Comparison of ENCODE assay signal across 7 cellular contexts in genomic region chr5:2038337-2039179, GRCh38.
DNase-seq lines count a peak whose midpoint lies in the region; ATAC-seq, FAIRE-seq and TF ChIP-seq lines count a peak whose summit lies in the region.

No MANE protein-coding gene starts in this region.

- peak overlapping the region; percentile 58 for H3K4me3 Mint-ChIP-seq in chondrocyte (ENCODE audit: unreplicated experiment)

- no peak overlapping the region for H3K27ac Mint-ChIP-seq in chondrocyte (ENCODE audit: unreplicated experiment)

- no peaks in the 10 kb centered on the region for H3K9me3 Mint-ChIP-seq in chondrocyte (ENCODE audit: low read depth)

- TF ChIP-seq CTCF in chondrocyte (IDR thresholded peaks at IDR 0.05), result peak; percentile 87

- no peak for FAIRE-seq in GM18507 (lab: Jason Lieb, UNC)

- no peaks in the 10 kb centered on the region for H3K36me3 Mint-ChIP-seq in chondrocyte (ENCODE audit: low read depth)

- H3K27me3 Mint-ChIP-seq in chondrocyte (ENCODE audit: low read depth), result peaks cover 28% of the 10 kb centered on the region

- ATAC-seq in HG02763 (IDR thresholded peaks at IDR 0.05; ENCODE audit: unreplicated experiment) (peak; percentile 92), left lobe of liver (peak; percentile 100)

- H3K4me1 Mint-ChIP-seq in chondrocyte (ENCODE audit: low read depth), result no peaks in the 10 kb centered on the region

- DNase-seq in GM18507 (ENCODE audit: extremely low spot score, insufficient read length, low read depth), result peak; percentile 62
- DNase-seq in NCI-H1930 (lab: John Stamatoyannopoulos, UW), result peak; percentile 70 to 88
- peak; percentile 76 for DNase-seq in activated CD4-positive, CD25-positive, alpha-beta regulatory T cell treated with anti-CD3 and anti-CD28 coated beads, Interleukin-2, amount 50 U/mL, for 72 hours
- no peak for DNase-seq in chondrocyte (ENCODE audit: low spot score)
- DNase-seq in left lobe of liver (ENCODE audit: low spot score), result peak; percentile 80
- DNase-seq in stimulated activated CD4-positive, alpha-beta T cell treated with anti-CD3 and anti-CD28 coated beads, Interleukin-4, amount 100 ng/mL, for 48 hours (ENCODE audit: low read depth in 2 of 2), result peak; percentile 55
